ENCODE assay signal across 14 cellular contexts in genomic region chr9:107172979-107173347, GRCh38.
DNase-seq lines count a peak whose midpoint lies in the region; ATAC-seq, FAIRE-seq and TF ChIP-seq lines count a peak whose summit lies in the region.
"Had no signal": no experiment of that assay in that cellular context is flagged by ENCODE, and none has a peak within 500 bp of the region (broad histone marks: within the 10 kb centered on the region; RNA-seq: fewer than 3 reads in every experiment).

No MANE protein-coding gene starts in this region.

- RAD21 ChIA-PET in HCT116 (lab: Charles Lee; ENCODE audit: low non-redundant PET in 1 of 2, low total read pairs in 2 of 2, uncharacterized antibody in 2 of 2, unreplicated experiment in 2 of 2) = no interaction called here

- H3K79me2 ChIP-seq in HepG2 (ENCODE audit: insufficient read depth, low read length) = no peaks in the 10 kb centered on the region
- no peaks in the 10 kb centered on the region for H3K79me2 ChIP-seq in HCT116 (ENCODE audit: insufficient read depth, low read length)

- no peak overlapping the region for H3K4me3 Mint-ChIP-seq in progenitor cell of endocrine pancreas (ENCODE audit: low read depth)

- ATAC-seq in HepG2 (no peak), HCT116 (no peak), HG03196 (IDR thresholded peaks at IDR 0.05; ENCODE audit: unreplicated experiment) (peak; percentile 43), psoas muscle (no peak)

- no peaks in the 10 kb centered on the region for H3K27me3 ChIP-seq in liver (ENCODE audit: control insufficient read depth in 4 of 4, insufficient read depth in 4 of 4, low read length in 3 of 4)
- H3K27me3 ChIP-seq in HepG2 (ENCODE audit: control insufficient read depth in 1 of 2, insufficient read depth in 2 of 2, low read length in 2 of 2) = no peaks in the 10 kb centered on the region; a peak in 2 of 5 replicates
- H3K27me3 ChIP-seq in HCT116 (ENCODE audit: insufficient read depth, low read length) = no peaks in the 10 kb centered on the region
- H3K27me3 ChIP-seq in psoas muscle (ENCODE audit: insufficient read depth in 3 of 3, low read length in 2 of 3) = no peaks in the 10 kb centered on the region
- H3K27me3 ChIP-seq: pancreas had no signal

- peaks cover 6 to 27% (median 20%) of the 10 kb centered on the region in 4 donors for H3K4me1 ChIP-seq in liver (ENCODE audit: control insufficient read depth in 4 of 4, insufficient read depth in 4 of 4, low read length in 3 of 4)
- no peaks in the 10 kb centered on the region for H3K4me1 ChIP-seq in HepG2 (ENCODE audit: insufficient read depth, low read length)
- peaks cover 3 to 60% of the 10 kb centered on the region in 2 experiments for H3K4me1 ChIP-seq in HCT116 (ENCODE audit: control insufficient read depth in 1 of 2, insufficient read depth in 2 of 2, low read length in 2 of 2)
- H3K4me1 ChIP-seq in psoas muscle = peaks cover 39% of the 10 kb centered on the region
- H3K4me1 ChIP-seq: pancreas had no signal

- no peaks in the 10 kb centered on the region for H3K27me3 Mint-ChIP-seq in progenitor cell of endocrine pancreas

- no peak overlapping the region for H3K27ac Mint-ChIP-seq in progenitor cell of endocrine pancreas

- no peaks in the 10 kb centered on the region for H3K9me2 ChIP-seq in HCT116 (ENCODE audit: insufficient read depth)

- H3K27ac ChIP-seq in liver (ENCODE audit: low read depth in 1 of 2, low read length in 2 of 2) (peak overlapping the region; percentile 36 to 68), HepG2 (ENCODE audit: extremely low read length, insufficient read depth, low read length) (no peak overlapping the region), HCT116 (ENCODE audit: low read depth, low read length) (no peak overlapping the region), psoas muscle (peak overlapping the region; percentile 8)
- H3K27ac ChIP-seq: pancreas had no signal

- H2AFZ ChIP-seq in HepG2 (ENCODE audit: low read length) = no peak overlapping the region
- H2AFZ ChIP-seq in HCT116 (ENCODE audit: low read depth, low read length, poor library complexity, severe bottlenecking) = peak overlapping the region; percentile 1

- 83% methylated on average over 6 of the region's 6 CpGs for WGBS in liver
- 38% methylated on average over 6 of the region's 6 CpGs for WGBS in HepG2 (ENCODE audit: low lambda C conversion rate)
- 78 to 88% (median 79%) methylated on average over 6 of the region's 6 CpGs for WGBS in psoas muscle, 3 donors

- H3K36me3 ChIP-seq in liver (ENCODE audit: control insufficient read depth in 4 of 4, insufficient read depth in 3 of 4, low read depth in 1 of 4, low read length in 3 of 4) (no peaks in the 10 kb centered on the region), HepG2 (replicated peaks in 1 of 2; ENCODE audit: control insufficient read depth in 1 of 2, insufficient read depth in 2 of 2, low read length in 2 of 2) (no peaks in the 10 kb centered on the region), HCT116 (ENCODE audit: control insufficient read depth in 1 of 2, insufficient read depth in 2 of 2, low read length in 2 of 2) (no peaks in the 10 kb centered on the region), psoas muscle (ENCODE audit: insufficient read depth in 1 of 2, low read depth in 1 of 2) (no peaks in the 10 kb centered on the region)
- H3K36me3 ChIP-seq: pancreas had no signal

- H4K20me1 ChIP-seq in HepG2 (ENCODE audit: insufficient read depth, low read length) = no peaks in the 10 kb centered on the region
- H4K20me1 ChIP-seq in HCT116 (ENCODE audit: insufficient read depth) = no peaks in the 10 kb centered on the region

- TF ChIP-seq CTCF in liver (IDR thresholded peaks at IDR 0.05; ENCODE audit: low read depth, low read length, missing input control) (no peak), HepG2 (CRISPR knock-in tag; IDR thresholded peaks at IDR 0.05) (no peak), HCT116 (IDR thresholded peaks at IDR 0.05 in 2 of 3, conservative IDR thresholded peaks at IDR 0.05 in 1 of 3; ENCODE audit: borderline replicate concordance in 1 of 3, insufficient read depth in 1 of 3, low read depth in 2 of 3, low read length in 2 of 3) (no peak), psoas muscle (IDR thresholded peaks at IDR 0.05) (no peak), progenitor cell of endocrine pancreas (IDR thresholded peaks at IDR 0.05; ENCODE audit: unreplicated experiment) (no peak)

- no peak for FAIRE-seq in HepG2 (lab: Jason Lieb, UNC)
- FAIRE-seq: pancreas had no signal

- no peaks in the 10 kb centered on the region for H3K36me3 Mint-ChIP-seq in progenitor cell of endocrine pancreas (ENCODE audit: insufficient read depth)

- H3K4me3 ChIP-seq in liver (ENCODE audit: low read depth in 1 of 3, low read length in 3 of 3) (no peak overlapping the region), HepG2 (replicated peaks in 1 of 3; ENCODE audit: insufficient read depth in 1 of 3, low read depth in 2 of 3, low read length in 3 of 3) (no peak overlapping the region), HCT116 (replicated peaks in 1 of 2; ENCODE audit: low read depth in 1 of 2, low read length in 2 of 2) (no peak overlapping the region), psoas muscle (no peak overlapping the region)
- H3K4me3 ChIP-seq: pancreas had no signal

- no peak for TF ChIP-seq EP300 in HepG2 (IDR thresholded peaks at IDR 0.05; ENCODE audit: low read depth in 2 of 2, low read length in 2 of 2)
- no peak for TF ChIP-seq EP300 in HepG2 (CRISPR knock-in tag; IDR thresholded peaks at IDR 0.05; ENCODE audit: borderline replicate concordance)

- no peak overlapping the region for H3K4me2 ChIP-seq in HepG2 (ENCODE audit: low read depth, low read length)
- H3K4me2 ChIP-seq in HCT116 (ENCODE audit: low read length) = no peak overlapping the region

- H3K9me3 ChIP-seq in liver (ENCODE audit: control insufficient read depth in 4 of 4, low read length in 3 of 4) (no peaks in the 10 kb centered on the region), HepG2 (ENCODE audit: low read length) (no peaks in the 10 kb centered on the region), HCT116 (ENCODE audit: control insufficient read depth in 1 of 2, insufficient read depth in 1 of 2, low read depth in 1 of 2, low read length in 2 of 2) (no peaks in the 10 kb centered on the region), psoas muscle (no peaks in the 10 kb centered on the region)
- H3K9me3 ChIP-seq: pancreas had no signal

- BruUV-seq in HepG2 (replicated peaks; lab: Mats Ljungman, UMichigan) = no TSS peak
- no TSS peak for BruUV-seq in HCT116 (replicated peaks; lab: Mats Ljungman, UMichigan)

- no peak for TF ChIP-seq RAD21 in liver (IDR thresholded peaks at IDR 0.05)
- TF ChIP-seq RAD21 in HepG2 (CRISPR knock-in tag; IDR thresholded peaks at IDR 0.05) = no peak
- no peak for TF ChIP-seq RAD21 in HCT116 (IDR thresholded peaks at IDR 0.05; ENCODE audit: low read depth)

- CTCF ChIA-PET in HepG2 (lab: Yijun Ruan, JAX; ENCODE audit: low intra/inter-chr PET ratio, low total read pairs) (interaction anchor here (1.7 kb wide), 1 partner anchor 35 kb away, joined by 12 read pairs; no protein-coding TSS in a partner anchor), HCT116 (lab: Charles Lee) (interaction anchor here (1.3 kb wide), 1 partner anchor 169 kb away, joined by 4 read pairs; no protein-coding TSS in a partner anchor)

- peaks cover 5% of the 10 kb centered on the region for H3K4me1 Mint-ChIP-seq in progenitor cell of endocrine pancreas (ENCODE audit: low read depth)

- no peak for DNase-seq in HepG2 (ENCODE audit: low spot score)
- no peak for DNase-seq in HCT116 (ENCODE audit: low read depth, low spot score)
- DNase-seq in psoas muscle = no peak
- DNase-seq in progenitor cell of endocrine pancreas (ENCODE audit: low spot score, unreplicated experiment) = no peak
- DNase-seq in NAMALWA (ENCODE audit: low spot score) = no peak
- DNase-seq in kidney tubule cell (ENCODE audit: low spot score) = no peak
- DNase-seq: activated effector memory CD4-positive, alpha-beta T cell treated with Interleukin-2 at 50 U/mL for 16 hours; H7; mesendoderm; NCI-H1436; NK-92 treated with Interleukin-12 subunit alpha and Interleukin-12 subunit beta, amount 100 ng/mL, for 24 hours; pancreas had no signal

- TF ChIP-seq POLR2A in HepG2 (IDR thresholded peaks at IDR 0.05; ENCODE audit: insufficient read depth in 1 of 2, low read depth in 2 of 2, low read length in 2 of 2) (no peak), HCT116 (IDR thresholded peaks at IDR 0.05; ENCODE audit: borderline replicate concordance, extremely low read depth, insufficient read depth, insufficient read length) (no peak)

- H3K9ac ChIP-seq in liver (ENCODE audit: low read depth in 1 of 2, low read length in 2 of 2) = no peak overlapping the region
- no peak overlapping the region for H3K9ac ChIP-seq in HepG2 (ENCODE audit: insufficient read depth, low read depth, low read length)
- H3K9ac ChIP-seq in HCT116 (ENCODE audit: low read length) = no peak overlapping the region

- in situ Hi-C loops in HepG2 (cut with HindIII; ENCODE audit: extremely low pct_ligation_motif_present, low pct_unique_long_range_greater_than_20kb) = loop anchor here (25.0 kb wide), 1 partner anchor 1261 kb away; no protein-coding TSS in a partner anchor

- H3K9me3 Mint-ChIP-seq in progenitor cell of endocrine pancreas (ENCODE audit: low read depth) = no peaks in the 10 kb centered on the region

- intact Hi-C loops in HepG2 (cut with micrococcal nuclease; ENCODE audit: unreplicated experiment) (loop anchor here (1.0 kb wide), 2 partner anchors 36 to 1331 kb away; no protein-coding TSS in a partner anchor), HCT116 (cut with micrococcal nuclease) (loop anchor here (1.0 kb wide), 3 partner anchors 15 to 1331 kb away; no protein-coding TSS in a partner anchor), psoas muscle (cut with DNase I) (loop anchor here (5.0 to 10.0 kb wide), 2 partner anchors 36 to 308 kb away; partner anchors contain the start of gene ZNF462 (in 2 of the 2))

- POLR2A ChIA-PET in HepG2 (lab: Yijun Ruan, JAX) = no interaction called here
- POLR2A ChIA-PET in HCT116 (lab: Charles Lee) = no interaction called here

TF ChIP-seq in liver, 16 proteins besides CTCF, POLR2A, EP300 and RAD21 (continues in another document):
- TF ChIP-seq TAF1 (conservative IDR thresholded peaks at IDR 0.05) (no peak), HNF4A (conservative IDR thresholded peaks at IDR 0.05) (no peak)

TF ChIP-seq in HepG2, 621 proteins besides CTCF, POLR2A, EP300 and RAD21 (continues in another document):
- no peak for TF ChIP-seq MYNN (CRISPR knock-in tag; IDR thresholded peaks at IDR 0.05; ENCODE audit: low read depth)

TF ChIP-seq in HCT116, 20 proteins besides CTCF, POLR2A, EP300 and RAD21 (continues in another document):
- TF ChIP-seq SP1 (IDR thresholded peaks at IDR 0.05; ENCODE audit: low read depth) (no peak), EZH2phosphoT487 (IDR thresholded peaks at IDR 0.05; ENCODE audit: borderline replicate concordance) (no peak), MAX (IDR thresholded peaks at IDR 0.05) (no peak), ELF1 (IDR thresholded peaks at IDR 0.05; ENCODE audit: borderline replicate concordance, low read depth) (no peak), EZH2 (IDR thresholded peaks at IDR 0.05) (no peak), POLR2AphosphoS5 (IDR thresholded peaks at IDR 0.05; ENCODE audit: low read depth, low read length) (no peak), ZNF274 (IDR thresholded peaks at IDR 0.05; ENCODE audit: low read depth, low read length) (no peak)

Comparison
In these comparisons a context has a peak if more than half of its experiments do, and no peak if none do; other contexts are left out.
1. H3K27ac ChIP-seq: peak in liver (2 of 2) and psoas muscle (single experiment); none in HepG2 (single experiment) and HCT116 (single experiment).